ENCODE assay signal across 19 cellular contexts in genomic region chr1:224450956-224451350, GRCh38. TPM values are rescaled to one million over a fixed set of nuclear protein-coding genes. Genes with fewer than 3 reads are reported as not detected.
A peak's percentile ranks its signal among the peaks of the same experiment; 100 is the strongest.
DNase-seq lines count a peak whose midpoint lies in the region; ATAC-seq, FAIRE-seq and TF ChIP-seq lines count a peak whose summit lies in the region.
"Had no signal": no experiment of that assay in that cellular context is flagged by ENCODE, and none has a peak within 500 bp of the region (broad histone marks: within the 10 kb centered on the region; RNA-seq: fewer than 3 reads in every experiment).

No MANE protein-coding gene starts in this region.

- peak; percentile 48 to 73 (median 60) for ATAC-seq in right lobe of liver
- no peak for ATAC-seq in HepG2
- ATAC-seq in GM19023 (IDR thresholded peaks at IDR 0.05; ENCODE audit: unreplicated experiment), result no peak
- ATAC-seq: GM12878 had no signal

- H3K4me1 ChIP-seq in right lobe of liver, result no peaks in the 10 kb centered on the region
- peaks cover 17% of the 10 kb centered on the region for H3K4me1 ChIP-seq in HepG2 (ENCODE audit: insufficient read depth, low read length)
- H3K4me1 ChIP-seq in vagina, result peaks cover 27% of the 10 kb centered on the region
- peaks cover 5% of the 10 kb centered on the region for H3K4me1 ChIP-seq in neural progenitor cell

- CTCF ChIA-PET in HepG2 (lab: Yijun Ruan, JAX; ENCODE audit: low intra/inter-chr PET ratio, low total read pairs), result no interaction called here

- no peak for TF ChIP-seq EP300 in HepG2 (IDR thresholded peaks at IDR 0.05; ENCODE audit: low read depth in 2 of 2, low read length in 2 of 2)
- TF ChIP-seq EP300 in HepG2 (CRISPR knock-in tag; IDR thresholded peaks at IDR 0.05; ENCODE audit: borderline replicate concordance), result no peak

- no peaks in the 10 kb centered on the region for H3K27me3 Mint-ChIP-seq in neural progenitor cell (ENCODE audit: insufficient read depth, low read depth)
- H3K27me3 Mint-ChIP-seq: IgD-negative memory B cell had no signal

- peaks cover 8% of the 10 kb centered on the region for H3K4me1 Mint-ChIP-seq in neural progenitor cell

- H3K4me2 ChIP-seq in HepG2 (ENCODE audit: low read depth, low read length) (no peak overlapping the region), neural progenitor cell (no peak overlapping the region)

- H3K27ac Mint-ChIP-seq in neural progenitor cell, result no peak overlapping the region
- H3K27ac Mint-ChIP-seq: IgD-negative memory B cell had no signal

- POLR2A ChIA-PET in HepG2 (lab: Yijun Ruan, JAX), result no interaction called here

- H3K79me2 ChIP-seq in HepG2 (ENCODE audit: insufficient read depth, low read length) (no peaks in the 10 kb centered on the region), neural progenitor cell (ENCODE audit: low read depth) (no peaks in the 10 kb centered on the region)

- BruUV-seq in HepG2 (replicated peaks; lab: Mats Ljungman, UMichigan), result no TSS peak

- H3K9me3 ChIP-seq in right lobe of liver (no peaks in the 10 kb centered on the region), HepG2 (ENCODE audit: low read length) (no peaks in the 10 kb centered on the region), vagina (no peaks in the 10 kb centered on the region), neural progenitor cell (ENCODE audit: low read depth) (no peaks in the 10 kb centered on the region)
- H3K9me3 ChIP-seq: BLaER1 treated with 17β-estradiol and CSF1 and Interleukin-3, amounts not matched to agents 10 nM and 100 nM had no signal

- H3K9ac ChIP-seq in HepG2 (ENCODE audit: insufficient read depth, low read depth, low read length) (no peak overlapping the region), neural progenitor cell (no peak overlapping the region)
- H3K9ac ChIP-seq: BLaER1 treated with 17β-estradiol and CSF1 and Interleukin-3, amounts not matched to agents 10 nM and 100 nM had no signal

- H3K4me3 ChIP-seq in right lobe of liver, result no peak overlapping the region
- H3K4me3 ChIP-seq in HepG2 (replicated peaks in 1 of 3; ENCODE audit: insufficient read depth in 1 of 3, low read depth in 2 of 3, low read length in 3 of 3), result no peak overlapping the region
- no peak overlapping the region for H3K4me3 ChIP-seq in epithelial cell of esophagus (ENCODE audit: low read length)
- no peak overlapping the region for H3K4me3 ChIP-seq in vagina
- no peak overlapping the region for H3K4me3 ChIP-seq in neural progenitor cell
- H3K4me3 ChIP-seq: BLaER1 treated with 17β-estradiol and CSF1 and Interleukin-3, amounts not matched to agents 10 nM and 100 nM; GM12878 had no signal

- H3K27ac ChIP-seq in right lobe of liver, result no peak overlapping the region
- no peak overlapping the region for H3K27ac ChIP-seq in HepG2 (ENCODE audit: extremely low read length, insufficient read depth, low read length)
- H3K27ac ChIP-seq in vagina, result peak overlapping the region; percentile 5
- no peak overlapping the region for H3K27ac ChIP-seq in neural progenitor cell
- H3K27ac ChIP-seq: BLaER1 treated with 17β-estradiol and CSF1 and Interleukin-3, amounts not matched to agents 10 nM and 100 nM had no signal

- H3K9me3 Mint-ChIP-seq in neural progenitor cell, result no peaks in the 10 kb centered on the region
- H3K9me3 Mint-ChIP-seq: IgD-negative memory B cell had no signal

- TF ChIP-seq CTCF in right lobe of liver (IDR thresholded peaks at IDR 0.05) (no peak), HepG2 (CRISPR knock-in tag; IDR thresholded peaks at IDR 0.05) (no peak), epithelial cell of esophagus (IDR thresholded peaks at IDR 0.05; ENCODE audit: insufficient read depth, low read depth, low read length, missing control alignments) (no peak), vagina (IDR thresholded peaks at IDR 0.05) (no peak), neural progenitor cell (IDR thresholded peaks at IDR 0.05) (no peak)

- in situ Hi-C loops in HepG2 (cut with HindIII; ENCODE audit: extremely low pct_ligation_motif_present, low pct_unique_long_range_greater_than_20kb), result no loop called here

- no peak overlapping the region for H2AFZ ChIP-seq in HepG2 (ENCODE audit: low read length)
- H2AFZ ChIP-seq in neural progenitor cell (replicated peaks), result no peak overlapping the region

- H3K4me3 Mint-ChIP-seq in neural progenitor cell, result no peak overlapping the region
- H3K4me3 Mint-ChIP-seq: IgD-negative memory B cell had no signal

- FAIRE-seq in HepG2 (lab: Jason Lieb, UNC), result no peak
- FAIRE-seq: A204.1, GM12878 had no signal

- H3K27me3 ChIP-seq in right lobe of liver (no peaks in the 10 kb centered on the region), HepG2 (ENCODE audit: control insufficient read depth in 1 of 2, insufficient read depth in 2 of 2, low read length in 2 of 2) (no peaks in the 10 kb centered on the region), vagina (no peaks in the 10 kb centered on the region), neural progenitor cell (no peaks in the 10 kb centered on the region)
- H3K27me3 ChIP-seq: BLaER1 treated with 17β-estradiol and CSF1 and Interleukin-3, amounts not matched to agents 10 nM and 100 nM had no signal

- TF ChIP-seq POLR2A in right lobe of liver (IDR thresholded peaks at IDR 0.05) (no peak), HepG2 (IDR thresholded peaks at IDR 0.05; ENCODE audit: insufficient read depth in 1 of 2, low read depth in 2 of 2, low read length in 2 of 2) (no peak), vagina (IDR thresholded peaks at IDR 0.05) (no peak)

- no peaks in the 10 kb centered on the region for H3K36me3 ChIP-seq in right lobe of liver
- no peaks in the 10 kb centered on the region; a peak in 1 of 5 replicates for H3K36me3 ChIP-seq in HepG2 (replicated peaks in 1 of 2; ENCODE audit: control insufficient read depth in 1 of 2, insufficient read depth in 2 of 2, low read length in 2 of 2)
- no peaks in the 10 kb centered on the region for H3K36me3 ChIP-seq in vagina
- H3K36me3 ChIP-seq in neural progenitor cell, result no peaks in the 10 kb centered on the region

- 59% methylated on average over 3 of the region's 5 CpGs for WGBS in right lobe of liver (ENCODE audit: insufficient coverage, low coverage, low lambda C conversion rate, missing lambda C conversion rate)
- 94% methylated on average over 5 of the region's 5 CpGs for WGBS in HepG2 (ENCODE audit: low lambda C conversion rate)

- peaks cover 2% of the 10 kb centered on the region for H3F3A ChIP-seq in neural progenitor cell (ENCODE audit: low read depth)

- H4K20me1 ChIP-seq in HepG2 (ENCODE audit: insufficient read depth, low read length), result no peaks in the 10 kb centered on the region
- no peaks in the 10 kb centered on the region for H4K20me1 ChIP-seq in neural progenitor cell (ENCODE audit: low read depth)

- intact Hi-C loops in right lobe of liver (cut with DNase I), result no loop called here
- intact Hi-C loops in HepG2 (cut with micrococcal nuclease; ENCODE audit: unreplicated experiment), result loop anchor here (10.0 kb wide), 2 partner anchors 56 to 336 kb away; partner anchors contain the start of gene FBXO28
- intact Hi-C loops in vagina (cut with DNase I), result no loop called here

- no peak for TF ChIP-seq RAD21 in HepG2 (CRISPR knock-in tag; IDR thresholded peaks at IDR 0.05)

- peaks cover 2% of the 10 kb centered on the region for H3K36me3 Mint-ChIP-seq in neural progenitor cell
- H3K36me3 Mint-ChIP-seq: IgD-negative memory B cell had no signal

- DNase-seq in right lobe of liver (peak in 1 of 3 donors; percentile 76), HepG2 (ENCODE audit: low spot score) (no peak), epithelial cell of esophagus (ENCODE audit: low read depth) (peak; percentile 89), myocyte (ENCODE audit: low read depth) (peak; percentile 24), vagina (ENCODE audit: extremely low spot score in 2 of 2) (no peak), GF-D8 (lab: John Stamatoyannopoulos, UW) (no peak), neural progenitor cell (ENCODE audit: low spot score) (no peak)
- DNase-seq: DMS79 treated with DMSO at 0.1 percent for 48 hours, MV-4-11, NCI-H1417, NCI-H187 treated with DMSO at 0.1 percent for 48 hours, NCI-H446, NCI-H69, SHP77 treated with DMSO at 0.1 percent for 48 hours had no signal

TF ChIP-seq in HepG2, 621 proteins besides CTCF, POLR2A, EP300 and RAD21 (continues in another document):
- TF ChIP-seq BRCA1 (CRISPR knock-in tag; IDR thresholded peaks at IDR 0.05), result no peak

RNA-seq across cellular contexts. Expression of gene WDR26, which starts 16.4 kb away (rescaled TPM):
- 10 to 100 TPM; 27.2 to 46.8 (median 40.1) TPM for total RNA-seq in right lobe of liver
- 13.2 and 24.6 TPM in 2 replicates for total RNA-seq in HepG2 (2016; rRNA removed; fragmentation: Illumina TruSeq; extraction: Trizol)
- total RNA-seq in HepG2 (2016; cell fraction: cytosol; rRNA removed; fragmentation: Illumina TruSeq; extraction: Trizol; ENCODE audit: low read depth), result 2.7 and 3.3 TPM in 2 replicates
- 13.3 and 24.2 TPM in 2 replicates for total RNA-seq in HepG2 (2016; cell fraction: insoluble cytoplasmic fraction; rRNA removed; fragmentation: Illumina TruSeq; extraction: Trizol)
- total RNA-seq in HepG2 (2016; cell fraction: membrane; rRNA removed; fragmentation: Illumina TruSeq; extraction: Trizol), result 12.5 and 15.1 TPM in 2 replicates
- total RNA-seq in HepG2 (2016; cell fraction: nucleus; rRNA removed; fragmentation: Illumina TruSeq; extraction: Trizol), result 32.3 and 36.8 TPM in 2 replicates
- 23.3 and 23.7 TPM in 2 replicates for polyA plus RNA-seq in HepG2 (2011; rRNA removed)
- polyA plus RNA-seq in HepG2 (2011; cell fraction: cytosol; rRNA removed), result 8.6 and 13.7 TPM in 2 replicates
- polyA plus RNA-seq in HepG2 (2011; cell fraction: nucleus; rRNA removed), result 39.3 and 44.1 TPM in 2 replicates
- 39.2 and 40.9 TPM in 2 replicates for polyA plus RNA-seq in HepG2 (2012)
- polyA plus RNA-seq in HepG2 (2016; cell fraction: cytosol; fragmentation: Illumina TruSeq; extraction: Trizol; ENCODE audit: low read depth), result 1.7 and 1.9 TPM in 2 replicates
- polyA plus RNA-seq in HepG2 (2016; cell fraction: insoluble cytoplasmic fraction; fragmentation: Illumina TruSeq; extraction: Trizol; ENCODE audit: low read depth), result 30.4 and 32.4 TPM in 2 replicates
- 7.1 and 8.8 TPM in 2 replicates for polyA plus RNA-seq in HepG2 (2016; cell fraction: membrane; fragmentation: Illumina TruSeq; extraction: Trizol; ENCODE audit: low read depth)
- polyA plus RNA-seq in HepG2 (2016; cell fraction: nucleus; fragmentation: Illumina TruSeq; extraction: Trizol; ENCODE audit: insufficient read depth, low read depth), result 48.4 and 49.1 TPM in 2 replicates
- polyA minus RNA-seq in HepG2 (2011; rRNA and poly(A)+ RNA removed; ENCODE audit: low replicate concordance), result 29.3 and 32.7 TPM in 2 replicates
- polyA minus RNA-seq in HepG2 (2011; cell fraction: cytosol; rRNA and poly(A)+ RNA removed), result 44.8 and 53.5 TPM in 2 replicates
- 117 and 134 TPM in 2 replicates for polyA minus RNA-seq in HepG2 (2011; cell fraction: nucleus; rRNA and poly(A)+ RNA removed)
- 60.6 and 64.4 TPM in 2 replicates for total RNA-seq in myocyte
- polyA plus RNA-seq in myocyte (2012), result 63.1 TPM
- 77.3 TPM for total RNA-seq in vagina
- 52.1 and 62.4 TPM in 2 replicates for total RNA-seq in neural progenitor cell (ENCODE audit: low replicate concordance)

Comparison
In these comparisons a context has a peak if more than half of its experiments do, and no peak if none do; other contexts are left out.
1. ATAC-seq: peak in right lobe of liver (4 of 4); none in HepG2 (single experiment) and GM19023 (single experiment).
2. DNase-seq: peak in epithelial cell of esophagus (single experiment) and myocyte (single experiment); none in HepG2 (single experiment), vagina (0 of 2), GF-D8 (single experiment) and neural progenitor cell (single experiment).